Comparison of ENCODE assay signal across 29 cellular contexts in genomic region chr2:569681-570080, GRCh38.
"Had no signal": no experiment of that assay in that cellular context is flagged by ENCODE, and none has a peak within 500 bp of the region (broad histone marks: within the 10 kb centered on the region; RNA-seq: fewer than 3 reads in every experiment).

No MANE protein-coding gene starts in this region.

- H3K27ac ChIP-seq: adrenal gland, body of pancreas, esophagus muscularis mucosa, foreskin keratinocyte, gastrocnemius medialis, WERI-Rb-1 had no signal

- H3K36me3 ChIP-seq: adrenal gland, esophagus muscularis mucosa, gastrocnemius medialis, WERI-Rb-1 had no signal

- H3K4me1 ChIP-seq: body of pancreas, esophagus muscularis mucosa, foreskin keratinocyte, gastrocnemius medialis had no signal

- H3K27me3 ChIP-seq: adrenal gland, body of pancreas had no signal

- H3K9me3 ChIP-seq: adrenal gland, gastrocnemius medialis had no signal

- DNase-seq: activated B cell treated with CpG ODN at 0.5 μM for 24 hours; activated CD4-positive, alpha-beta T cell treated with anti-CD3 and anti-CD28 coated beads for 48 hours; activated CD4-positive, alpha-beta T cell treated with anti-CD3 and anti-CD28 coated beads, Interleukin-2, amount 50 U/mL, for 1 hour; activated CD4-positive, alpha-beta T cell treated with anti-CD3 and anti-CD28 coated beads, Interleukin-2, amount 50 U/mL, for 48 hours; activated CD8-positive, alpha-beta memory T cell treated with anti-CD3 and anti-CD28 coated beads for 24 hours; activated CD8-positive, alpha-beta T cell treated with anti-CD3 and anti-CD28 coated beads for 36 hours; activated effector memory CD4-positive, alpha-beta T cell treated with anti-CD3 and anti-CD28 coated beads, Interleukin-2, amount 50 U/mL, for 16 hours; activated naive CD4-positive, alpha-beta T cell treated with anti-CD3 and anti-CD28 coated beads for 36 hours; activated naive CD8-positive, alpha-beta T cell treated with anti-CD3 and anti-CD28 coated beads for 36 hours; activated naive CD8-positive, alpha-beta T cell treated with anti-CD3 and anti-CD28 coated beads, Interleukin-2, amount 50 U/mL, for 24 hours; activated T-cell treated with anti-CD3 and anti-CD28 coated beads, Interleukin-2, amount 50 U/mL, for 48 hours; adrenal gland; amygdala; aorta; body of pancreas; caudate nucleus; cortex of kidney; dermis blood vessel endothelial cell; effector CD4-positive, alpha-beta T cell; effector memory CD8-positive, alpha-beta T cell; erythroblast; foreskin keratinocyte; gastrocnemius medialis; T-helper 1 cell; T-helper 17 cell; T1000; WERI-Rb-1 had no signal

- ATAC-seq: activated CD4-positive, CD25-positive, alpha-beta regulatory T cell treated with anti-CD3 and anti-CD28 coated beads, Interleukin-2, amount 50 U/mL, for 24 hours; activated CD8-positive, alpha-beta T cell treated with anti-CD3 and anti-CD28 coated beads for 36 hours; activated naive CD8-positive, alpha-beta T cell treated with anti-CD3 and anti-CD28 coated beads, Interleukin-2, amount 50 U/mL, for 24 hours; body of pancreas; effector memory CD8-positive, alpha-beta T cell; foreskin keratinocyte; gastrocnemius medialis; T-helper 17 cell had no signal

- H3K4me3 ChIP-seq: adrenal gland, body of pancreas, esophagus muscularis mucosa, gastrocnemius medialis had no signal
